ENCODE assay signal across 1 cellular context in the genomic region with DNA sequence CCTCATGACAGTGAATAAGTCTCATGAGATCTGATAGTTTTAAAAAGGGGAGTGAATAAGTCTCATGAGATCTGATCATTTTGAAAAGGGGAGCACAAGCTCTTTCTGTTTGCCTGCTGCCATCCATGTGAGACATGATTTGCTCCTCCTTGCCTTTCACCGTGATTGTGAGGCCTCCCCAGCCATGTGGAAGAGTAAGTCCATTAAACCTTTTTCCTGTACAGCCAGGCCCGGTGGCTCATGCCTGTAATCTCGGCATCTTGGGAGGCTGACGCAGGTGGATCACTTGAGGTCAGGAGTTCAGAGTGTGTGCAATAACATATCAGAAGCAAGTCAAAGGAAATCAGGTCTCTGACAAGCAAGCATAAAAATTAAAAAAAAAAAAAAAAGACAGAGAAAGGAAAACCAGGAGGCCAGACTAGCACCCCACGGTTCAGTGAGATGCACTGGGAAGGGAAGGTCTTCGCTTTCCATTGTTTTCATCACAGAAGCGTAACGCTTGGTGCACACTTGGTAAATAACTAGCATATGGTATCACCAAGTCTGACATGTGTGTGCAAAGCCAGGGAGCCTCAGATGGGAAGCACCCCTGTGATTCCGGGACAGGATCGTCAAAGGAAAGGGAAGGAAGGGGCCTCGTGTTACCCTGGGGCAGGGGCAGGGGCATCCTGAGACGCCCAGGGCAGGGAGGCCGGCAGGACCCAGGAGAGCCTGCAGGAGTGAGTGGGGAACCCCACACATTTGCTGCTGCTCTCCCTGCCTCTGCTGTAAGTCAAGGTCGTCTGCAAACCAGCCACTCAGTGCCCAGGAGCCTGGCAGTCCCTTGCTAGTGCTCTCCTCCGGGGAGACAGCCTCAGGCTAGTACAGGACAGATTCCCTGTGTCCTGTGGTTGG.
TF ChIP-seq lines count a peak whose summit lies in the region.

No MANE protein-coding gene starts in this region.

TF ChIP-seq in K562, 482 proteins besides CTCF, POLR2A, EP300 and RAD21:
- TF ChIP-seq, protein P1, sequence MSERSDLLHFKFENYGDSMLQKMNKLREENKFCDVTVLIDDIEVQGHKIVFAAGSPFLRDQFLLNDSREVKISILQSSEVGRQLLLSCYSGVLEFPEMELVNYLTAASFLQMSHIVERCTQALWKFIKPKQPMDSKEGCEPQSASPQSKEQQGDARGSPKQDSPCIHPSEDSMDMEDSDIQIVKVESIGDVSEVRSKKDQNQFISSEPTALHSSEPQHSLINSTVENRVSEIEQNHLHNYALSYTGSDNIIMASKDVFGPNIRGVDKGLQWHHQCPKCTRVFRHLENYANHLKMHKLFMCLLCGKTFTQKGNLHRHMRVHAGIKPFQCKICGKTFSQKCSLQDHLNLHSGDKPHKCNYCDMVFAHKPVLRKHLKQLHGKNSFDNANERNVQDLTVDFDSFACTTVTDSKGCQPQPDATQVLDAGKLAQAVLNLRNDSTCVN (CRISPR knock-in tag; IDR thresholded peaks at IDR 0.05) = no peak
- TF ChIP-seq ZNF140 (CRISPR knock-in tag; IDR thresholded peaks at IDR 0.05) = no peak
- TF ChIP-seq ZNF431 (CRISPR knock-in tag; IDR thresholded peaks at IDR 0.05) = 0 out of 2 replicates have a peak, but pooled peaks have one; percentile 47
- no peak for TF ChIP-seq ZNF253 (CRISPR knock-in tag; conservative IDR thresholded peaks at IDR 0.05)
